ENCODE assay signal across 1 cellular context in genomic region chr10:48595533-48595932, GRCh38.
A peak's percentile ranks its signal among the peaks of the same experiment; 100 is the strongest.
TF ChIP-seq lines count a peak whose summit lies in the region.

No MANE protein-coding gene starts in this region.

TF ChIP-seq in HEK293, 187 proteins besides CTCF, POLR2A, EP300 and RAD21 (continued from another document):
- 0 out of 2 replicates have a peak, but pooled peaks have one; percentile 27 for TF ChIP-seq SCRT2 (tag by site-specific recombination; IDR thresholded peaks at IDR 0.05)
